ENCODE assay signal across 7 cellular contexts in genomic region chr10:61987951-61988379, GRCh38.
A peak's percentile ranks its signal among the peaks of the same experiment; 100 is the strongest.
DNase-seq lines count a peak whose midpoint lies in the region; ATAC-seq and TF ChIP-seq lines count a peak whose summit lies in the region.

No MANE protein-coding gene starts in this region.

- H3K4me3 ChIP-seq in HEK293 (ENCODE audit: low read depth, low read length) (no peak overlapping the region), fibroblast of mammary gland (ENCODE audit: control insufficient read depth, low read depth, low read length) (no peak overlapping the region), suprapubic skin (no peak overlapping the region)

- CTCF ChIA-PET in HEK293 (lab: Yijun Ruan, JAX): no interaction called here

- WGBS in suprapubic skin: 15% methylated on average over 2 of the region's 2 CpGs

- H3K9me3 ChIP-seq in HEK293 (ENCODE audit: control insufficient read depth, insufficient read depth, low read depth, low read length): no peaks in the 10 kb centered on the region
- no peaks in the 10 kb centered on the region for H3K9me3 ChIP-seq in suprapubic skin

- H3K36me3 ChIP-seq in HEK293 (ENCODE audit: control insufficient read depth in 2 of 2, insufficient read depth in 1 of 2, low read length in 2 of 2) (no peaks in the 10 kb centered on the region), suprapubic skin (no peaks in the 10 kb centered on the region)

- no peaks in the 10 kb centered on the region for H3K27me3 ChIP-seq in suprapubic skin

- TF ChIP-seq EP300 in suprapubic skin (IDR thresholded peaks at IDR 0.05): no peak

- TF ChIP-seq CTCF in HEK293 (tag by site-specific recombination; IDR thresholded peaks at IDR 0.05) (no peak), fibroblast of mammary gland (conservative IDR thresholded peaks at IDR 0.05; ENCODE audit: control insufficient read depth, insufficient read depth, low read depth, low read length) (no peak), suprapubic skin (IDR thresholded peaks at IDR 0.05) (no peak)

- ATAC-seq in GM18870 (IDR thresholded peaks at IDR 0.05; ENCODE audit: unreplicated experiment): peak; percentile 99

- POLR2A ChIA-PET in HEK293 (lab: Yijun Ruan, JAX): no interaction called here

- DNase-seq in NCI-H69 (lab: John Stamatoyannopoulos, UW) (peak; percentile 67), fibroblast of mammary gland (ENCODE audit: low read depth) (peak; percentile 44), suprapubic skin (ENCODE audit: low spot score in 2 of 2) (no peak), NCI-H2196 treated with DMSO at 0.1 percent for 48 hours (lab: John Stamatoyannopoulos, UW; ENCODE audit: unreplicated experiment) (no peak), NK-92 (lab: John Stamatoyannopoulos, UW; ENCODE audit: unreplicated experiment) (no peak)

- H3K27ac ChIP-seq in HEK293 (ENCODE audit: extremely low read depth, low read depth, low read length) (no peak overlapping the region), suprapubic skin (peak overlapping the region; percentile 56)

- H3K4me1 ChIP-seq in HEK293 (ENCODE audit: control insufficient read depth, insufficient read depth, low read length) (peaks cover 5% of the 10 kb centered on the region; the same call in 1 of the 2 replicates), suprapubic skin (peaks cover 33% of the 10 kb centered on the region)

- no peak for TF ChIP-seq POLR2A in suprapubic skin (IDR thresholded peaks at IDR 0.05)

TF ChIP-seq in HEK293, 187 proteins besides CTCF, POLR2A, EP300 and RAD21:
- TF ChIP-seq ZNF660 (tag by site-specific recombination; IDR thresholded peaks at IDR 0.05): peak; percentile 23; the same call in 1 of the 2 replicates
- TF ChIP-seq ZNF600 (tag by site-specific recombination; IDR thresholded peaks at IDR 0.05): 0 out of 2 replicates have a peak, but pooled peaks have one; percentile 13
- TF ChIP-seq ZNF132 (tag by site-specific recombination; IDR thresholded peaks at IDR 0.05; ENCODE audit: borderline replicate concordance): no peak
- TF ChIP-seq, protein P1, sequence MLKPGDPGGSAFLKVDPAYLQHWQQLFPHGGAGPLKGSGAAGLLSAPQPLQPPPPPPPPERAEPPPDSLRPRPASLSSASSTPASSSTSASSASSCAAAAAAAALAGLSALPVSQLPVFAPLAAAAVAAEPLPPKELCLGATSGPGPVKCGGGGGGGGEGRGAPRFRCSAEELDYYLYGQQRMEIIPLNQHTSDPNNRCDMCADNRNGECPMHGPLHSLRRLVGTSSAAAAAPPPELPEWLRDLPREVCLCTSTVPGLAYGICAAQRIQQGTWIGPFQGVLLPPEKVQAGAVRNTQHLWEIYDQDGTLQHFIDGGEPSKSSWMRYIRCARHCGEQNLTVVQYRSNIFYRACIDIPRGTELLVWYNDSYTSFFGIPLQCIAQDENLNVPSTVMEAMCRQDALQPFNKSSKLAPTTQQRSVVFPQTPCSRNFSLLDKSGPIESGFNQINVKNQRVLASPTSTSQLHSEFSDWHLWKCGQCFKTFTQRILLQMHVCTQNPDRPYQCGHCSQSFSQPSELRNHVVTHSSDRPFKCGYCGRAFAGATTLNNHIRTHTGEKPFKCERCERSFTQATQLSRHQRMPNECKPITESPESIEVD (tag by site-specific recombination; IDR thresholded peaks at IDR 0.05): peak; percentile 61; the same call in 1 of the 2 replicates

Comparison
In these comparisons a context has a peak if more than half of its experiments do, and no peak if none do; other contexts are left out.
1. DNase-seq: peak in NCI-H69 (single experiment) and fibroblast of mammary gland (single experiment); none in suprapubic skin (0 of 2), NCI-H2196 treated with DMSO at 0.1 percent for 48 hours (single experiment) and NK-92 (single experiment).